Comparison of ENCODE assay signal across 8 cellular contexts in genomic region chr1:40980068-40980452, GRCh38. TPM values are rescaled to one million over a fixed set of nuclear protein-coding genes. Genes with fewer than 3 reads are reported as not detected.
DNase-seq lines count a peak whose midpoint lies in the region; ATAC-seq, FAIRE-seq and TF ChIP-seq lines count a peak whose summit lies in the region.

No MANE protein-coding gene starts in this region.

- DNase-seq in T-helper 1 cell (no peak), ascending aorta (ENCODE audit: low spot score in 2 of 2) (no peak), left lung (peak in 1 of 2 donors; percentile 86), tibial nerve (ENCODE audit: low spot score in 2 of 2) (no peak), NCI-H1092 (lab: John Stamatoyannopoulos, UW) (no peak), urothelium cell line (ENCODE audit: low spot score) (no peak)

- peaks cover 21% of the 10 kb centered on the region for H3K36me3 Mint-ChIP-seq in T-helper 1 cell treated with Interleukin-12 subunit alpha and Interleukin-12 subunit beta and Interleukin-4 antibody, amounts not matched to agents 30 μg/mL and 1 μg/mL, for 36 hours (ENCODE audit: low read depth)

- TF ChIP-seq EP300 in tibial nerve (IDR thresholded peaks at IDR 0.05) = no peak

- no peaks in the 10 kb centered on the region for H3K9me3 ChIP-seq in ascending aorta
- H3K9me3 ChIP-seq in left lung = no peaks in the 10 kb centered on the region
- H3K9me3 ChIP-seq in tibial nerve = no peaks in the 10 kb centered on the region

- H3K36me3 ChIP-seq in ascending aorta = peaks cover 0 to 14% of the 10 kb centered on the region in 2 donors
- H3K36me3 ChIP-seq in left lung = peaks cover 0 to 16% of the 10 kb centered on the region in 2 donors
- H3K36me3 ChIP-seq in tibial nerve = peaks cover 0 to 11% (median 0%) of the 10 kb centered on the region in 3 donors

- no peak for FAIRE-seq in urothelium cell line (lab: Jason Lieb, UNC)

- no peaks in the 10 kb centered on the region for H3K9me3 Mint-ChIP-seq in T-helper 1 cell treated with Interleukin-12 subunit alpha and Interleukin-12 subunit beta and Interleukin-4 antibody, amounts not matched to agents 30 μg/mL and 1 μg/mL, for 36 hours

- peak overlapping the region; percentile 96 to 98 for H3K27ac ChIP-seq in ascending aorta
- peak overlapping the region; percentile 87 to 90 for H3K27ac ChIP-seq in left lung
- peak overlapping the region; percentile 73 to 96 (median 93) for H3K27ac ChIP-seq in tibial nerve

- no peaks in the 10 kb centered on the region for H3K27me3 Mint-ChIP-seq in T-helper 1 cell treated with Interleukin-12 subunit alpha and Interleukin-12 subunit beta and Interleukin-4 antibody, amounts not matched to agents 30 μg/mL and 1 μg/mL, for 36 hours (ENCODE audit: low read depth)

- peak; percentile 4 for ATAC-seq in HG03108 (IDR thresholded peaks at IDR 0.05; ENCODE audit: unreplicated experiment)
- ATAC-seq in left lung = peak; percentile 1

- H3K27me3 ChIP-seq in ascending aorta = no peaks in the 10 kb centered on the region
- H3K27me3 ChIP-seq in left lung = no peaks in the 10 kb centered on the region
- H3K27me3 ChIP-seq in tibial nerve = no peaks in the 10 kb centered on the region

- no peak for TF ChIP-seq POLR2A in tibial nerve (IDR thresholded peaks at IDR 0.05)

- H3K4me3 ChIP-seq in ascending aorta = peak overlapping the region; percentile 78 to 83
- peak overlapping the region; percentile 78 to 81 for H3K4me3 ChIP-seq in left lung
- H3K4me3 ChIP-seq in tibial nerve = peak overlapping the region; percentile 42 to 90 (median 82)

- 2% methylated on average over 16 of the region's 50 CpGs; no CpG with 5 or more reads in 1 of the 2 donors for WGBS in tibial nerve, 2 donors

- peaks cover 37% of the 10 kb centered on the region for H3K4me1 Mint-ChIP-seq in T-helper 1 cell treated with Interleukin-12 subunit alpha and Interleukin-12 subunit beta and Interleukin-4 antibody, amounts not matched to agents 30 μg/mL and 1 μg/mL, for 36 hours (ENCODE audit: low read depth)

- intact Hi-C loops in ascending aorta (cut with DNase I) (loop anchor here (5.0 to 10.0 kb wide), 4 partner anchors 67 to 385 kb away; partner anchors contain the start of gene FOXO6), left lung (cut with DNase I) (no loop called here)

- peak overlapping the region; percentile 91 for H3K27ac Mint-ChIP-seq in T-helper 1 cell treated with Interleukin-12 subunit alpha and Interleukin-12 subunit beta and Interleukin-4 antibody, amounts not matched to agents 30 μg/mL and 1 μg/mL, for 36 hours

- TF ChIP-seq CTCF in ascending aorta (IDR thresholded peaks at IDR 0.05) (no peak), left lung (IDR thresholded peaks at IDR 0.05) (no peak), tibial nerve (IDR thresholded peaks at IDR 0.05) (no peak)

- H3K4me1 ChIP-seq in ascending aorta (peaks cover 7 to 36% of the 10 kb centered on the region in 2 donors), left lung (peaks cover 13 to 41% of the 10 kb centered on the region in 2 donors), tibial nerve (peaks cover 0 to 56% (median 15%) of the 10 kb centered on the region in 4 donors)

- H3K4me3 Mint-ChIP-seq in T-helper 1 cell treated with Interleukin-12 subunit alpha and Interleukin-12 subunit beta and Interleukin-4 antibody, amounts not matched to agents 30 μg/mL and 1 μg/mL, for 36 hours = peak overlapping the region; percentile 94

RNA-seq across cellular contexts. Expression of gene CTPS1, which starts 0.6 kb away (rescaled TPM):
- 33.0 TPM for total RNA-seq in ascending aorta
- 10 to 100 TPM; 20.7 to 39.5 TPM for total RNA-seq in left lung
- total RNA-seq in tibial nerve = 10 to 100 TPM; 29.8 to 46.3 (median 35.8) TPM

RNA-seq across cellular contexts. Expression of gene SLFNL1, which starts 41.5 kb away (rescaled TPM):
- total RNA-seq in ascending aorta = not detected
- total RNA-seq in left lung = 1 to 10 TPM in 1 of 2 donors, under 1 TPM in 1; 0.79 to 4.9 TPM
- 1 to 10 TPM in 2 of 4 donors, under 1 TPM in 2; 0.20 to 2.4 (median 0.63) TPM for total RNA-seq in tibial nerve
